In genomic region chr9:114503522-114504340, GRCh38 we compare ENCODE assay signal across 8 cellular contexts. TPM values are rescaled to one million over a fixed set of nuclear protein-coding genes. Genes with fewer than 3 reads are reported as not detected.
DNase-seq lines count a peak whose midpoint lies in the region; TF ChIP-seq lines count a peak whose summit lies in the region.

No MANE protein-coding gene starts in this region.

- H4K20me1 ChIP-seq in BLaER1, result peaks cover 7% of the 10 kb centered on the region; the same call in 1 of the 2 replicates

- H3K9me3 ChIP-seq in BLaER1, result no peaks in the 10 kb centered on the region

- H3K4me3 ChIP-seq in BLaER1 (peak overlapping the region; percentile 74; the same call in 1 of the 2 replicates), lower leg skin (ENCODE audit: low read depth, poor library complexity, severe bottlenecking) (no peak overlapping the region)
- no peak overlapping the region for H3K4me3 ChIP-seq in Jurkat, Clone E6-1 (ENCODE audit: low read length)

- peaks cover 45% of the 10 kb centered on the region for H3K4me1 Mint-ChIP-seq in neural crest cell

- peaks cover 38% of the 10 kb centered on the region for H3K4me1 ChIP-seq in BLaER1

- peaks cover 42% of the 10 kb centered on the region for H3K27me3 ChIP-seq in BLaER1

- peak overlapping the region; percentile 96; the same call in 1 of the 2 replicates for H3K4me2 ChIP-seq in BLaER1

- no peak for TF ChIP-seq POLR2A in lower leg skin (IDR thresholded peaks at IDR 0.05)

- TF ChIP-seq CTCF in neural crest cell (conservative IDR thresholded peaks at IDR 0.05) (no peak), lower leg skin (IDR thresholded peaks at IDR 0.05) (no peak)

- no peak overlapping the region for H3K27ac ChIP-seq in BLaER1

- H3K27me3 Mint-ChIP-seq in neural crest cell (ENCODE audit: low read depth), result peaks cover 66% of the 10 kb centered on the region

- H3K4me3 Mint-ChIP-seq in neural crest cell, result peak overlapping the region; percentile 80

- no peaks in the 10 kb centered on the region for H3K36me3 ChIP-seq in BLaER1

- H3K9ac ChIP-seq in BLaER1, result no peak overlapping the region

- WGBS in lower leg skin, 2 donors, result 67 to 74% methylated on average over 18 of the region's 18 CpGs

- peak; percentile 17 for DNase-seq in Jurkat, Clone E6-1 (ENCODE audit: low read depth, low spot score)
- DNase-seq in cerebellar cortex (ENCODE audit: low spot score) (peak; percentile 45), neural crest cell (ENCODE audit: low read depth, low spot score) (no peak), lower leg skin (ENCODE audit: low spot score in 2 of 2) (no peak), posterior vena cava (ENCODE audit: low spot score) (no peak), NCI-H345 treated with DMSO at 0.1 percent for 48 hours (lab: John Stamatoyannopoulos, UW; ENCODE audit: unreplicated experiment) (no peak)
- DNase-seq in stimulated activated CD4-positive, alpha-beta T cell treated with anti-CD3 and anti-CD28 coated beads, Interleukin-12 subunit alpha, Interleukin-12 subunit beta, amount 100 ng/mL, for 4 hours, result no peak

- H3K27ac Mint-ChIP-seq in neural crest cell (ENCODE audit: unreplicated experiment), result no peak overlapping the region

- intact Hi-C loops in lower leg skin (cut with DNase I; ENCODE audit: low total_unique reads), result loop anchor here (10.0 kb wide), 1 partner anchor 89 kb away; no protein-coding TSS in a partner anchor
- intact Hi-C loops in posterior vena cava (cut with DNase I), result loop anchor here (5.0 to 10.0 kb wide), 2 partner anchors 89 to 91 kb away; no protein-coding TSS in a partner anchor

- no peaks in the 10 kb centered on the region for H3K9me3 Mint-ChIP-seq in neural crest cell

- no peaks in the 10 kb centered on the region for H3K36me3 Mint-ChIP-seq in neural crest cell (ENCODE audit: low read depth)

RNA-seq across cellular contexts. Expression of gene WHRN, which starts 1.5 kb away (rescaled TPM):
- 2.1 TPM for polyA plus RNA-seq in Jurkat, Clone E6-1 (2012; ENCODE audit: insufficient read depth, insufficient read length)
- 8.9 and 9.5 TPM in 2 replicates for total RNA-seq in neural crest cell
- total RNA-seq in lower leg skin, result 10 to 100 TPM in 3 of 4 donors, 1 to 10 TPM in 1; 8.7 to 15.0 (median 10.5) TPM
- total RNA-seq in posterior vena cava, result 1 to 10 TPM; 2.5 to 2.6 TPM

Comparison
In these comparisons a context has a peak if more than half of its experiments do, and no peak if none do; other contexts are left out.
1. DNase-seq: peak in Jurkat, Clone E6-1 (single experiment) and cerebellar cortex (single experiment); none in neural crest cell (single experiment), lower leg skin (0 of 2), stimulated activated CD4-positive, alpha-beta T cell treated with anti-CD3 and anti-CD28 coated beads, Interleukin-12 subunit alpha, Interleukin-12 subunit beta, amount 100 ng/mL, for 4 hours (single experiment), posterior vena cava (single experiment) and NCI-H345 treated with DMSO at 0.1 percent for 48 hours (single experiment).